ENCODE assay signal across 36 cellular contexts in the genomic region with DNA sequence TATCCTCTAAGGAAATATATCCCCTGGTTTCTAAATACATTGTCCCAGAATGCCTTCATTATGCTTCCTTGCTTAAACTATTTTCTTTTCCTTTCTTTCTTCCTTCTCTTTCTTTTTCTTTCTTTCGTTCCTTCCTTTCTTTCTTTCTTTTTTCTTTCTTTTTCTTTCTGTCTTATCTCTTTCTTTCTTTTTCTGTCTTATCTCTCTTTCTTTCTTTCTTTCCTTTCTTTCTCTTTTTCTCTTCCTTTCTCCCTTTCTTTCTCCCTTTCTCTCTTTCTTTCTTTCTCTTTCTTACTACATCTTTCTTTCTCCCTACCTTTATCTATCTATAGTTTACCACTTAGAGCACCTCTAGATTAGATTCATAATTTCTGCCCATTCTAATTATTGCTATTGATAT.
"Had no signal": no experiment of that assay in that cellular context is flagged by ENCODE, and none has a peak within 500 bp of the region (broad histone marks: within the 10 kb centered on the region; RNA-seq: fewer than 3 reads in every experiment).

No MANE protein-coding gene starts in this region.

- H3K4me3 Mint-ChIP-seq: activated B cell treated with CpG ODN at 0.5 μM for 24 hours; activated CD4-positive, alpha-beta memory T cell treated with anti-CD3 and anti-CD28 coated beads for 36 hours; activated CD4-positive, alpha-beta T cell treated with anti-CD3 and anti-CD28 coated beads, Interleukin-2, amount 10 ng/mL, durations not matched to agents 24 days and 14 days; activated CD8-positive, alpha-beta T cell treated with anti-CD3 and anti-CD28 coated beads for 36 hours; activated naive CD4-positive, alpha-beta T cell treated with anti-CD3 and anti-CD28 coated beads for 36 hours; activated naive CD8-positive, alpha-beta T cell treated with anti-CD3 and anti-CD28 coated beads for 36 hours; activated T-cell treated with anti-CD3 and anti-CD28 coated beads, Interleukin-2, amount 50 U/mL, for 4 hours; activated T-cell treated with anti-CD3 and anti-CD28 coated beads, Interleukin-2, amount 50 U/mL, for 72 hours; activated T-helper 1 cell treated with anti-CD3 and anti-CD28 coated beads, Interleukin-12 subunit alpha, Interleukin-12 subunit beta, Interleukin-2, Interleukin-4 antibody, amounts not matched to agents 30 ng/mL and 10 ng/mL and 1 ng/mL, durations not matched to agents 14 hours and 24 hours and 36 hours; activated T-helper 17 cell treated with anti-CD3 and anti-CD28 coated beads, Interleukin-2, amount 50 U/mL, for 72 hours; central memory CD8-positive, alpha-beta T cell; T-helper 1 cell treated with Interleukin-12 subunit alpha and Interleukin-12 subunit beta and Interleukin-4 antibody, amounts not matched to agents 30 μg/mL and 1 μg/mL, for 36 hours; T-helper 2 cell treated with Interferon-gamma antibody and Interleukin-4, amounts not matched to agents 5 μg/mL and 100 μg/mL, for 36 hours had no signal

- H3K27ac ChIP-seq: adrenal gland, body of pancreas, brain microvascular endothelial cell, cardiac muscle cell, VCaP had no signal

- H3K4me1 ChIP-seq: adrenal gland, body of pancreas had no signal

- H3K36me3 Mint-ChIP-seq: activated CD4-positive, alpha-beta memory T cell treated with anti-CD3 and anti-CD28 coated beads for 36 hours; activated naive CD4-positive, alpha-beta T cell treated with anti-CD3 and anti-CD28 coated beads, Interleukin-2, amount 50 U/mL, for 72 hours; activated naive CD8-positive, alpha-beta T cell treated with anti-CD3 and anti-CD28 coated beads for 36 hours had no signal

- H3K4me1 Mint-ChIP-seq: activated B cell treated with CpG ODN at 0.5 μM for 24 hours; activated CD4-positive, alpha-beta T cell treated with anti-CD3 and anti-CD28 coated beads, Interleukin-2, amount 10 ng/mL, durations not matched to agents 24 days and 14 days; activated naive CD8-positive, alpha-beta T cell treated with anti-CD3 and anti-CD28 coated beads for 36 hours; activated T-helper 17 cell treated with anti-CD3 and anti-CD28 coated beads, Interleukin-2, amount 50 U/mL, for 72 hours; central memory CD8-positive, alpha-beta T cell had no signal

- DNase-seq: activated B cell treated with CpG ODN at 0.5 μM for 24 hours; activated CD4-positive, alpha-beta memory T cell treated with anti-CD3 and anti-CD28 coated beads for 36 hours; activated CD4-positive, alpha-beta T cell treated with anti-CD3 and anti-CD28 coated beads for 4 hours; activated CD4-positive, alpha-beta T cell treated with anti-CD3 and anti-CD28 coated beads, Interleukin-2, amount 10 ng/mL, durations not matched to agents 24 days and 14 days; activated CD4-positive, alpha-beta T cell treated with anti-CD3 and anti-CD28 coated beads, Interleukin-2, amount 50 U/mL, for 1 hour; activated CD4-positive, alpha-beta T cell treated with anti-CD3 and anti-CD28 coated beads, Interleukin-2, amount 50 U/mL, for 4 hours; activated CD4-positive, CD25-positive, alpha-beta regulatory T cell treated with anti-CD3 and anti-CD28 coated beads, Interleukin-2, amount 50 U/mL, for 72 hours; activated CD8-positive, alpha-beta memory T cell treated with anti-CD3 and anti-CD28 coated beads, Interleukin-2, amount 50 U/mL, for 4 hours; activated CD8-positive, alpha-beta T cell treated with anti-CD3 and anti-CD28 coated beads for 36 hours; activated effector memory CD4-positive, alpha-beta T cell treated with anti-CD3 and anti-CD28 coated beads, Interleukin-2, amount 50 U/mL, for 16 hours; activated gamma-delta T cell treated with Interleukin-2 at 50 U/mL for 16 hours; activated naive CD4-positive, alpha-beta T cell; activated naive CD4-positive, alpha-beta T cell treated with anti-CD3 and anti-CD28 coated beads for 36 hours; activated naive CD4-positive, alpha-beta T cell treated with anti-CD3 and anti-CD28 coated beads, Interleukin-2, amount 50 U/mL, for 16 hours; activated naive CD8-positive, alpha-beta T cell treated with anti-CD3 and anti-CD28 coated beads for 36 hours; activated T-cell treated with anti-CD3 and anti-CD28 coated beads for 4 hours; activated T-cell treated with anti-CD3 and anti-CD28 coated beads, Interleukin-2, amount 50 U/mL, for 1 hour; activated T-cell treated with anti-CD3 and anti-CD28 coated beads, Interleukin-2, amount 50 U/mL, for 4 hours; activated T-cell treated with anti-CD3 and anti-CD28 coated beads, Interleukin-2, amount 50 U/mL, for 72 hours; adrenal gland; amniotic stem cell; aorta; body of pancreas; brain microvascular endothelial cell; caudate nucleus; cerebellar nuclear complex; T-helper 2 cell; T-helper 9 cell had no signal

- ATAC-seq: activated CD8-positive, alpha-beta T cell treated with anti-CD3 and anti-CD28 coated beads for 36 hours; activated naive CD4-positive, alpha-beta T cell treated with anti-CD3 and anti-CD28 coated beads, Interleukin-2, amount 50 U/mL, for 72 hours; activated T-cell treated with anti-CD3 and anti-CD28 coated beads, Interleukin-2, amount 50 U/mL, for 4 hours; activated T-cell treated with anti-CD3 and anti-CD28 coated beads, Interleukin-2, amount 50 U/mL, for 72 hours; activated T-helper 17 cell treated with anti-CD3 and anti-CD28 coated beads, Interleukin-2, amount 50 U/mL, for 72 hours; body of pancreas had no signal

- H3K9me3 Mint-ChIP-seq: activated CD4-positive, alpha-beta T cell treated with anti-CD3 and anti-CD28 coated beads, Interleukin-2, amount 10 ng/mL, durations not matched to agents 24 days and 14 days; activated T-helper 1 cell treated with anti-CD3 and anti-CD28 coated beads, Interleukin-12 subunit alpha, Interleukin-12 subunit beta, Interleukin-2, Interleukin-4 antibody, amounts not matched to agents 30 ng/mL and 10 ng/mL and 1 ng/mL, durations not matched to agents 14 hours and 24 hours and 36 hours had no signal

- H3K9me3 ChIP-seq: adrenal gland, body of pancreas had no signal

- H3K27me3 ChIP-seq: adrenal gland, body of pancreas, brain microvascular endothelial cell, cardiac muscle cell had no signal

- H3K36me3 ChIP-seq: adrenal gland, brain microvascular endothelial cell, cardiac muscle cell had no signal

- H3K27me3 Mint-ChIP-seq: activated B cell treated with CpG ODN at 0.5 μM for 24 hours; activated CD4-positive, alpha-beta memory T cell treated with anti-CD3 and anti-CD28 coated beads for 36 hours; activated CD4-positive, alpha-beta T cell treated with anti-CD3 and anti-CD28 coated beads, Interleukin-2, amount 10 ng/mL, durations not matched to agents 24 days and 14 days; activated CD8-positive, alpha-beta T cell treated with anti-CD3 and anti-CD28 coated beads for 36 hours; activated naive CD8-positive, alpha-beta T cell treated with anti-CD3 and anti-CD28 coated beads for 36 hours; activated T-helper 17 cell treated with anti-CD3 and anti-CD28 coated beads, Interleukin-2, amount 50 U/mL, for 72 hours; central memory CD8-positive, alpha-beta T cell had no signal

- H3K4me3 ChIP-seq: adrenal gland, body of pancreas, cardiac muscle cell had no signal

- H3K27ac Mint-ChIP-seq: activated B cell treated with CpG ODN at 0.5 μM for 24 hours; activated CD4-positive, alpha-beta memory T cell treated with anti-CD3 and anti-CD28 coated beads for 36 hours; activated CD4-positive, alpha-beta T cell treated with anti-CD3 and anti-CD28 coated beads, Interleukin-2, amount 10 ng/mL, durations not matched to agents 24 days and 14 days; activated CD8-positive, alpha-beta T cell treated with anti-CD3 and anti-CD28 coated beads for 36 hours; activated naive CD4-positive, alpha-beta T cell treated with anti-CD3 and anti-CD28 coated beads for 36 hours; activated naive CD4-positive, alpha-beta T cell treated with anti-CD3 and anti-CD28 coated beads, Interleukin-2, amount 50 U/mL, for 72 hours; activated naive CD8-positive, alpha-beta T cell treated with anti-CD3 and anti-CD28 coated beads for 36 hours; activated T-cell treated with anti-CD3 and anti-CD28 coated beads, Interleukin-2, amount 50 U/mL, for 72 hours; activated T-helper 1 cell treated with anti-CD3 and anti-CD28 coated beads, Interleukin-12 subunit alpha, Interleukin-12 subunit beta, Interleukin-2, Interleukin-4 antibody, amounts not matched to agents 30 ng/mL and 10 ng/mL and 1 ng/mL, durations not matched to agents 14 hours and 24 hours and 36 hours; activated T-helper 17 cell treated with anti-CD3 and anti-CD28 coated beads, Interleukin-2, amount 50 U/mL, for 72 hours; T-helper 1 cell treated with Interleukin-12 subunit alpha and Interleukin-12 subunit beta and Interleukin-4 antibody, amounts not matched to agents 30 μg/mL and 1 μg/mL, for 36 hours; T-helper 2 cell treated with Interferon-gamma antibody and Interleukin-4, amounts not matched to agents 5 μg/mL and 100 μg/mL, for 36 hours had no signal
